In the genomic region with DNA sequence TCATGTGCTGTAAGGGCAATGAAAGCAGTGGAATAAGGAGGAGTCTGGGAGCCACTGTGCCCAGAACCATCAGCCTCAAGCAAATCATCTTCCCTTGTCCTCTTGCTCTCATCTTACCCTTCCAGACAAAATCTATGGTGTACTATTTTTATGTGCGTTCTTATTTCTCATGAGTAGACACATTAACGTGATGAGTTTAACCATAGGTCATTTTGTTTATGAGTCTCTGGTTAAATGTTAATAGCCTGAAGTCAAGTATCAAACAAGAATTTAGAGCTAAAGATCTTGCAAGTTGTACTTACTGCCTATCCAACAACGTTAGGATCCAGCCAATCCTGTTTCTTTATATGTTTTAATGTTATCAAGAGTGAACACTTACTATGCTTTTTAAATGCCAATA, we compare ENCODE assay signal across 29 cellular contexts.
"Had no signal": no experiment of that assay in that cellular context is flagged by ENCODE, and none has a peak within 500 bp of the region (broad histone marks: within the 10 kb centered on the region; RNA-seq: fewer than 3 reads in every experiment).

No MANE protein-coding gene starts in this region.

- H3K36me3 Mint-ChIP-seq: activated naive CD8-positive, alpha-beta T cell treated with anti-CD3 and anti-CD28 coated beads for 36 hours; brain; immature natural killer cell; naive thymus-derived CD4-positive, alpha-beta T cell; stimulated activated effector memory CD8-positive, alpha-beta T cell treated with anti-CD3 and anti-CD28 coated beads, Interleukin-12 subunit alpha, Interleukin-12 subunit beta, amount 100 ng/mL, for 72 hours; type B pancreatic cell had no signal

- H3K36me3 ChIP-seq: adrenal gland, cardiac muscle cell, esophagus muscularis mucosa, uterus had no signal

- H3K27ac Mint-ChIP-seq: activated naive CD4-positive, alpha-beta T cell treated with anti-CD3 and anti-CD28 coated beads for 36 hours; activated naive CD8-positive, alpha-beta T cell treated with anti-CD3 and anti-CD28 coated beads for 36 hours; activated T-helper 1 cell treated with anti-CD3 and anti-CD28 coated beads, Interleukin-12 subunit alpha, Interleukin-12 subunit beta, Interleukin-2, Interleukin-4 antibody, amounts not matched to agents 30 ng/mL and 10 ng/mL and 1 ng/mL, durations not matched to agents 14 hours and 24 hours and 36 hours; immature natural killer cell; naive thymus-derived CD4-positive, alpha-beta T cell; stimulated activated effector memory CD8-positive, alpha-beta T cell treated with anti-CD3 and anti-CD28 coated beads, Interleukin-12 subunit alpha, Interleukin-12 subunit beta, amount 100 ng/mL, for 72 hours; stimulated activated naive CD8-positive, alpha-beta T cell treated with anti-CD3 and anti-CD28 coated beads, Interleukin-15, Interleukin-2, amounts not matched to agents 100 ng/mL and 50 ng/mL, for 24 hours; type B pancreatic cell had no signal

- H3K4me3 Mint-ChIP-seq: activated naive CD4-positive, alpha-beta T cell treated with anti-CD3 and anti-CD28 coated beads for 36 hours; activated naive CD8-positive, alpha-beta T cell treated with anti-CD3 and anti-CD28 coated beads for 36 hours; activated T-helper 1 cell treated with anti-CD3 and anti-CD28 coated beads, Interleukin-12 subunit alpha, Interleukin-12 subunit beta, Interleukin-2, Interleukin-4 antibody, amounts not matched to agents 30 ng/mL and 10 ng/mL and 1 ng/mL, durations not matched to agents 14 hours and 24 hours and 36 hours; brain; immature natural killer cell; naive thymus-derived CD4-positive, alpha-beta T cell; neural crest cell; stimulated activated effector memory CD8-positive, alpha-beta T cell treated with anti-CD3 and anti-CD28 coated beads, Interleukin-12 subunit alpha, Interleukin-12 subunit beta, amount 100 ng/mL, for 72 hours; stimulated activated naive CD8-positive, alpha-beta T cell treated with anti-CD3 and anti-CD28 coated beads, Interleukin-15, Interleukin-2, amounts not matched to agents 100 ng/mL and 50 ng/mL, for 24 hours; type B pancreatic cell had no signal

- H3K9me3 Mint-ChIP-seq: activated naive CD4-positive, alpha-beta T cell treated with anti-CD3 and anti-CD28 coated beads for 36 hours; activated naive CD8-positive, alpha-beta T cell treated with anti-CD3 and anti-CD28 coated beads for 36 hours; activated T-helper 1 cell treated with anti-CD3 and anti-CD28 coated beads, Interleukin-12 subunit alpha, Interleukin-12 subunit beta, Interleukin-2, Interleukin-4 antibody, amounts not matched to agents 30 ng/mL and 10 ng/mL and 1 ng/mL, durations not matched to agents 14 hours and 24 hours and 36 hours; stimulated activated effector memory CD8-positive, alpha-beta T cell treated with anti-CD3 and anti-CD28 coated beads, Interleukin-12 subunit alpha, Interleukin-12 subunit beta, amount 100 ng/mL, for 72 hours; stimulated activated naive CD8-positive, alpha-beta T cell treated with anti-CD3 and anti-CD28 coated beads, Interleukin-15, Interleukin-2, amounts not matched to agents 100 ng/mL and 50 ng/mL, for 24 hours; type B pancreatic cell had no signal

- ATAC-seq: naive thymus-derived CD4-positive, alpha-beta T cell; sciatic nerve; stimulated activated effector memory CD8-positive, alpha-beta T cell treated with anti-CD3 and anti-CD28 coated beads, Interleukin-12 subunit alpha, Interleukin-12 subunit beta, amount 100 ng/mL, for 72 hours had no signal

- H3K27me3 Mint-ChIP-seq: naive thymus-derived CD4-positive, alpha-beta T cell; stimulated activated naive CD8-positive, alpha-beta T cell treated with anti-CD3 and anti-CD28 coated beads, Interleukin-15, Interleukin-2, amounts not matched to agents 100 ng/mL and 50 ng/mL, for 24 hours had no signal

- H3K4me3 ChIP-seq: adrenal gland, cardiac muscle cell, coronary artery, dorsolateral prefrontal cortex, esophagus muscularis mucosa, skin epidermis, uterus had no signal

- H3K4me1 Mint-ChIP-seq: activated naive CD8-positive, alpha-beta T cell treated with anti-CD3 and anti-CD28 coated beads for 36 hours; immature natural killer cell; naive thymus-derived CD4-positive, alpha-beta T cell; stimulated activated effector memory CD8-positive, alpha-beta T cell treated with anti-CD3 and anti-CD28 coated beads, Interleukin-12 subunit alpha, Interleukin-12 subunit beta, amount 100 ng/mL, for 72 hours had no signal

- H3K27me3 ChIP-seq: adrenal gland, cardiac muscle cell, esophagus muscularis mucosa, uterus had no signal

- DNase-seq: activated CD4-positive, alpha-beta T cell treated with anti-CD3 and anti-CD28 coated beads for 4 hours; activated CD4-positive, alpha-beta T cell treated with anti-CD3 and anti-CD28 coated beads, Interleukin-2, amount 50 U/mL, for 4 hours; activated effector memory CD4-positive, alpha-beta T cell treated with anti-CD3 and anti-CD28 coated beads, Interleukin-2, amount 50 U/mL, for 16 hours; activated naive CD4-positive, alpha-beta T cell treated with anti-CD3 and anti-CD28 coated beads for 36 hours; activated naive CD8-positive, alpha-beta T cell treated with anti-CD3 and anti-CD28 coated beads for 36 hours; adrenal gland; aorta; dorsolateral prefrontal cortex; effector memory CD4-positive, alpha-beta T cell; hypothalamus; immature natural killer cell; kidney; left ventricle myocardium superior; naive thymus-derived CD4-positive, alpha-beta T cell; occipital lobe; stimulated activated CD4-positive, alpha-beta T cell treated with anti-CD3 and anti-CD28 coated beads, Interleukin-4, amount 100 ng/mL, for 24 hours; substantia nigra; uterus had no signal

- H3K27ac ChIP-seq: cardiac muscle cell, coronary artery, dorsolateral prefrontal cortex had no signal

- H3K4me1 ChIP-seq: uterus had no signal

- H3K9me3 ChIP-seq: adrenal gland, esophagus muscularis mucosa, uterus had no signal
